12 cellular contexts compared by ENCODE assay signal in genomic region chr19:383040-383439, GRCh38. TPM values are rescaled to one million over a fixed set of nuclear protein-coding genes. Genes with fewer than 3 reads are reported as not detected.
A peak's percentile ranks its signal among the peaks of the same experiment; 100 is the strongest.
DNase-seq lines count a peak whose midpoint lies in the region; ATAC-seq and TF ChIP-seq lines count a peak whose summit lies in the region.
"Had no signal": no experiment of that assay in that cellular context is flagged by ENCODE, and none has a peak within 500 bp of the region (broad histone marks: within the 10 kb centered on the region; RNA-seq: fewer than 3 reads in every experiment).

No MANE protein-coding gene starts in this region.

- WGBS in mammary epithelial cell (ENCODE audit: low coverage, missing lambda C conversion rate): 94% methylated on average over 17 of the region's 19 CpGs
- 80 to 84% (median 82%) methylated on average over 19 of the region's 19 CpGs for WGBS in spleen, 5 donors
- 59% methylated on average over 18 to 19 of the region's 19 CpGs for WGBS in body of pancreas, 2 donors

- no peak for ATAC-seq in activated T-cell treated with anti-CD3 and anti-CD28 coated beads, Interleukin-2, amount 50 U/mL, for 4 hours
- no peak for ATAC-seq in HG03097 (IDR thresholded peaks at IDR 0.05; ENCODE audit: low FRiP score, unreplicated experiment)
- ATAC-seq in body of pancreas: no peak
- ATAC-seq: left lung had no signal

- BruUV-seq in PC-9 (replicated peaks; lab: Mats Ljungman, UMichigan) (no TSS peak), mammary epithelial cell (replicated peaks; lab: Mats Ljungman, UMichigan) (no TSS peak)

- no peak overlapping the region for H3K27ac ChIP-seq in PC-9
- H3K27ac ChIP-seq in mammary epithelial cell (ENCODE audit: insufficient read depth, low read depth, low read length): no peak overlapping the region
- H3K27ac ChIP-seq in spleen: no peak overlapping the region
- no peak overlapping the region for H3K27ac ChIP-seq in body of pancreas
- H3K27ac ChIP-seq: left lung, right atrium auricular region had no signal

- H2AFZ ChIP-seq in PC-9 (no peak overlapping the region), mammary epithelial cell (ENCODE audit: low read depth, low read length) (peak overlapping the region; percentile 65)

- H4K20me1 ChIP-seq in PC-9 (ENCODE audit: insufficient read depth) (no peaks in the 10 kb centered on the region), mammary epithelial cell (ENCODE audit: insufficient read depth, low read length) (no peaks in the 10 kb centered on the region)

- H3K4me3 Mint-ChIP-seq in activated T-cell treated with anti-CD3 and anti-CD28 coated beads, Interleukin-2, amount 50 U/mL, for 24 hours: peak overlapping the region; percentile 8
- no peak overlapping the region for H3K4me3 Mint-ChIP-seq in activated T-cell treated with anti-CD3 and anti-CD28 coated beads, Interleukin-2, amount 50 U/mL, for 4 hours

- no peaks in the 10 kb centered on the region for H3F3A ChIP-seq in PC-9 (ENCODE audit: insufficient read depth, low read depth)

- no peak overlapping the region for H3K9ac ChIP-seq in mammary epithelial cell (ENCODE audit: insufficient read depth, low read length)

- 0 out of 2 replicates have a peak overlapping the region, but pooled peaks have one; percentile 13 for H3K4me2 ChIP-seq in PC-9
- H3K4me2 ChIP-seq in mammary epithelial cell (ENCODE audit: insufficient read depth, low read depth, low read length): peak overlapping the region; percentile 31

- H3K27me3 Mint-ChIP-seq in activated T-cell treated with anti-CD3 and anti-CD28 coated beads, Interleukin-2, amount 50 U/mL, for 24 hours: peaks cover 44% of the 10 kb centered on the region
- peaks cover 41% of the 10 kb centered on the region for H3K27me3 Mint-ChIP-seq in activated T-cell treated with anti-CD3 and anti-CD28 coated beads, Interleukin-2, amount 50 U/mL, for 4 hours (ENCODE audit: low read depth)

- TF ChIP-seq CTCF in PC-9 (conservative IDR thresholded peaks at IDR 0.05) (no peak), mammary epithelial cell (conservative IDR thresholded peaks at IDR 0.05 in 1 of 2, IDR thresholded peaks at IDR 0.05 in 1 of 2; ENCODE audit: extremely low read depth in 1 of 2, insufficient read depth in 1 of 2, low read depth in 1 of 2, low read length in 2 of 2) (no peak), spleen (IDR thresholded peaks at IDR 0.05 in 8 of 11, conservative IDR thresholded peaks at IDR 0.05 in 3 of 11) (no peak), body of pancreas (IDR thresholded peaks at IDR 0.05) (no peak)

- peaks cover 25% of the 10 kb centered on the region for H3K4me1 Mint-ChIP-seq in activated T-cell treated with anti-CD3 and anti-CD28 coated beads, Interleukin-2, amount 50 U/mL, for 24 hours (ENCODE audit: low read depth)
- peaks cover 14% of the 10 kb centered on the region for H3K4me1 Mint-ChIP-seq in activated T-cell treated with anti-CD3 and anti-CD28 coated beads, Interleukin-2, amount 50 U/mL, for 4 hours (ENCODE audit: low read depth)

- H3K9me3 ChIP-seq in PC-9 (ENCODE audit: insufficient read depth, low read depth) (no peaks in the 10 kb centered on the region), mammary epithelial cell (replicated peaks; ENCODE audit: insufficient read depth, low read length) (peaks cover 2% of the 10 kb centered on the region), spleen (no peaks in the 10 kb centered on the region), body of pancreas (no peaks in the 10 kb centered on the region)
- H3K9me3 ChIP-seq: left lung, right atrium auricular region had no signal

- no peaks in the 10 kb centered on the region for H3K36me3 Mint-ChIP-seq in activated T-cell treated with anti-CD3 and anti-CD28 coated beads, Interleukin-2, amount 50 U/mL, for 24 hours (ENCODE audit: low read depth)
- H3K36me3 Mint-ChIP-seq in activated T-cell treated with anti-CD3 and anti-CD28 coated beads, Interleukin-2, amount 50 U/mL, for 4 hours (ENCODE audit: insufficient read depth): peaks cover 1% of the 10 kb centered on the region

- in situ Hi-C loops in mammary epithelial cell (cut with MboI; ENCODE audit: low sequenced_read_pairs in 2 of 2): no loop called here

- H3K4me1 ChIP-seq in PC-9 (replicated peaks; ENCODE audit: insufficient read depth) (peaks cover 6% of the 10 kb centered on the region; the same call in 1 of the 2 replicates), mammary epithelial cell (ENCODE audit: insufficient read depth, low read length) (peaks cover 8% of the 10 kb centered on the region), spleen (peaks cover 0 to 7% (median 0%) of the 10 kb centered on the region in 6 donors), body of pancreas (no peaks in the 10 kb centered on the region)
- H3K4me1 ChIP-seq: left lung, right atrium auricular region had no signal

- no peak for TF ChIP-seq POLR2A in spleen (IDR thresholded peaks at IDR 0.05)
- no peak for TF ChIP-seq POLR2A in body of pancreas (IDR thresholded peaks at IDR 0.05)

- intact Hi-C loops in PC-9 (cut with micrococcal nuclease; ENCODE audit: unreplicated experiment): no loop called here
- intact Hi-C loops in mammary epithelial cell (cut with micrococcal nuclease): no loop called here
- intact Hi-C loops in spleen (cut with DNase I; ENCODE audit: low total_unique reads): no loop called here
- intact Hi-C loops in body of pancreas (cut with DNase I): no loop called here

- H3K27me3 ChIP-seq in PC-9 (ENCODE audit: insufficient read depth, low read depth) (peaks cover 32% of the 10 kb centered on the region), mammary epithelial cell (ENCODE audit: insufficient read depth, low read length) (no peaks in the 10 kb centered on the region), spleen (replicated peaks in 1 of 7) (peaks cover 0 to 45% (median 9%) of the 10 kb centered on the region in 7 donors), body of pancreas (peaks cover 0 to 6% of the 10 kb centered on the region in 2 donors)
- H3K27me3 ChIP-seq: right atrium auricular region had no signal

- dilution Hi-C loops in mammary epithelial cell (cut with HindIII; ENCODE audit: low sequenced_read_pairs): no loop called here

- peaks cover 3% of the 10 kb centered on the region for H3K9me3 Mint-ChIP-seq in activated T-cell treated with anti-CD3 and anti-CD28 coated beads, Interleukin-2, amount 50 U/mL, for 24 hours
- peaks cover 4% of the 10 kb centered on the region for H3K9me3 Mint-ChIP-seq in activated T-cell treated with anti-CD3 and anti-CD28 coated beads, Interleukin-2, amount 50 U/mL, for 4 hours

- H3K36me3 ChIP-seq in PC-9 (ENCODE audit: low read depth) (no peaks in the 10 kb centered on the region), mammary epithelial cell (ENCODE audit: insufficient read depth, low read length) (no peaks in the 10 kb centered on the region), spleen (no peaks in the 10 kb centered on the region), body of pancreas (replicated peaks in 1 of 2; ENCODE audit: insufficient read depth in 1 of 2, low read depth in 2 of 2) (no peaks in the 10 kb centered on the region)
- H3K36me3 ChIP-seq: left lung, right atrium auricular region had no signal

- H3K27ac Mint-ChIP-seq in activated T-cell treated with anti-CD3 and anti-CD28 coated beads, Interleukin-2, amount 50 U/mL, for 24 hours: peak overlapping the region; percentile 80

- POLR2A ChIA-PET in PC-9 (lab: Charles Lee; ENCODE audit: unreplicated experiment): no interaction called here

- H3K9me2 ChIP-seq in PC-9 (ENCODE audit: insufficient read depth): no peaks in the 10 kb centered on the region

- CTCF ChIA-PET in PC-9 (lab: Charles Lee): no interaction called here
- CTCF ChIA-PET in mammary epithelial cell (lab: Charles Lee; ENCODE audit: low non-redundant PET): no interaction called here

- no peak overlapping the region for H3K4me3 ChIP-seq in PC-9
- no peak overlapping the region for H3K4me3 ChIP-seq in mammary epithelial cell (replicated peaks in 1 of 3; ENCODE audit: insufficient read depth in 1 of 3, low read depth in 2 of 3, low read length in 3 of 3)
- H3K4me3 ChIP-seq in spleen: no peak overlapping the region
- no peak overlapping the region for H3K4me3 ChIP-seq in body of pancreas
- H3K4me3 ChIP-seq: left lung, right atrium auricular region had no signal

- no peak for DNase-seq in activated T-cell treated with anti-CD3 and anti-CD28 coated beads, Interleukin-2, amount 50 U/mL, for 24 hours
- DNase-seq in activated T-cell treated with anti-CD3 and anti-CD28 coated beads, Interleukin-2, amount 50 U/mL, for 4 hours: no peak
- DNase-seq in PC-9 (no peak), mammary epithelial cell (no peak), spleen (peak; percentile 61), body of pancreas (no peak), NCI-H146 treated with DMSO at 0.1 percent for 48 hours (lab: John Stamatoyannopoulos, UW; ENCODE audit: unreplicated experiment) (no peak)
- DNase-seq: left lung, NCI-H1436 treated with DMSO at 0.1 percent for 48 hours, occipital lobe had no signal

- H3K79me2 ChIP-seq in PC-9 (ENCODE audit: low read depth) (no peaks in the 10 kb centered on the region), mammary epithelial cell (ENCODE audit: insufficient read depth, low read length) (no peaks in the 10 kb centered on the region)

RNA-seq across cellular contexts. Expression of gene C2CD4C, which starts 25.9 kb away (rescaled TPM):
- under 1 TPM in 2 of 3 donors, not detected in 1; 0.11 to 0.14 TPM for total RNA-seq in activated T-cell treated with anti-CD3 and anti-CD28 coated beads, Interleukin-2, amount 50 U/mL, for 4 hours
- total RNA-seq in PC-9 (2021) (1.2 and 2.1 TPM in 2 replicates), mammary epithelial cell (1 to 10 TPM in 1 of 2 donors, under 1 TPM in 1; 0.33 to 1.8 TPM), spleen (1 to 10 TPM in 2 of 7 donors, under 1 TPM in 4, not detected in 1; 0.23 to 2.1 (median 0.85) TPM), body of pancreas (1 to 10 TPM in 1 of 2 donors, under 1 TPM in 1; 0.33 to 1.8 TPM)
- polyA plus RNA-seq in mammary epithelial cell (0.39 TPM), spleen (under 1 TPM; 0.26 to 0.91 (median 0.67) TPM)
- not detected for polyA minus RNA-seq in mammary epithelial cell

RNA-seq across cellular contexts. Expression of gene MIER2, which starts 38.4 kb away (rescaled TPM):
- 10 to 100 TPM; 25.7 to 30.2 (median 28.7) TPM for total RNA-seq in activated T-cell treated with anti-CD3 and anti-CD28 coated beads, Interleukin-2, amount 50 U/mL, for 4 hours
- total RNA-seq in PC-9 (2021): 23.3 and 25.2 TPM in 2 replicates
- 10 to 100 TPM; 17.8 to 41.6 TPM for total RNA-seq in mammary epithelial cell
- polyA plus RNA-seq in mammary epithelial cell: 18.0 TPM
- polyA minus RNA-seq in mammary epithelial cell: 102 TPM
- 10 to 100 TPM; 26.8 to 66.5 (median 30.1) TPM for total RNA-seq in spleen
- polyA plus RNA-seq in spleen: 10 to 100 TPM; 19.2 to 47.2 (median 31.3) TPM
- 1 to 10 TPM; 3.1 to 9.6 TPM for total RNA-seq in body of pancreas
